ENCODE assay signal across 16 cellular contexts in genomic region chr16:83390759-83391158, GRCh38.
DNase-seq lines count a peak whose midpoint lies in the region; ATAC-seq and TF ChIP-seq lines count a peak whose summit lies in the region.
"Had no signal": no experiment of that assay in that cellular context is flagged by ENCODE, and none has a peak within 500 bp of the region (broad histone marks: within the 10 kb centered on the region; RNA-seq: fewer than 3 reads in every experiment).

No MANE protein-coding gene starts in this region.

- H3K27me3 Mint-ChIP-seq in activated T-cell treated with anti-CD3 and anti-CD28 coated beads, Interleukin-2, amount 50 U/mL, for 24 hours = no peaks in the 10 kb centered on the region

- no peak overlapping the region for H3K4me3 Mint-ChIP-seq in activated T-cell treated with anti-CD3 and anti-CD28 coated beads, Interleukin-2, amount 50 U/mL, for 24 hours
- H3K4me3 Mint-ChIP-seq: GM23338 had no signal

- intact Hi-C loops in left ventricle myocardium inferior (cut with micrococcal nuclease) = no loop called here
- intact Hi-C loops in cardiac septum (cut with DNase I) = no loop called here

- H3K79me2 ChIP-seq in smooth muscle cell (ENCODE audit: low read depth) = no peaks in the 10 kb centered on the region

- H3K27me3 ChIP-seq in left ventricle myocardium inferior (ENCODE audit: low read depth) = no peaks in the 10 kb centered on the region
- H3K27me3 ChIP-seq in smooth muscle cell (ENCODE audit: low read depth) = no peaks in the 10 kb centered on the region

- H2AFZ ChIP-seq in smooth muscle cell (ENCODE audit: low read depth) = no peak overlapping the region
- H2AFZ ChIP-seq: GM23338 had no signal

- peak overlapping the region; percentile 55 for H3K4me2 ChIP-seq in smooth muscle cell
- H3K4me2 ChIP-seq: GM23338 had no signal

- H3K9ac ChIP-seq in smooth muscle cell (ENCODE audit: low read depth) = no peak overlapping the region

- H3K27ac Mint-ChIP-seq in activated T-cell treated with anti-CD3 and anti-CD28 coated beads, Interleukin-2, amount 50 U/mL, for 24 hours = no peak overlapping the region
- H3K27ac Mint-ChIP-seq: GM23338 had no signal

- TF ChIP-seq CTCF in left ventricle myocardium inferior (IDR thresholded peaks at IDR 0.05; ENCODE audit: borderline replicate concordance) = no peak
- no peak for TF ChIP-seq CTCF in smooth muscle cell (IDR thresholded peaks at IDR 0.05; ENCODE audit: borderline replicate concordance, insufficient read depth, poor library complexity, severe bottlenecking)

- H3K27ac ChIP-seq in left ventricle myocardium inferior (replicated peaks) (peak overlapping the region; percentile 66), smooth muscle cell (ENCODE audit: low read depth) (peak overlapping the region; percentile 18)

- H4K20me1 ChIP-seq in smooth muscle cell (ENCODE audit: low read depth) = no peaks in the 10 kb centered on the region

- no peaks in the 10 kb centered on the region for H3K4me1 Mint-ChIP-seq in activated T-cell treated with anti-CD3 and anti-CD28 coated beads, Interleukin-2, amount 50 U/mL, for 24 hours (ENCODE audit: low read depth)
- H3K4me1 Mint-ChIP-seq: GM23338 had no signal

- no peak overlapping the region for H3K4me3 ChIP-seq in left ventricle myocardium inferior
- H3K4me3 ChIP-seq in smooth muscle cell = no peak overlapping the region
- H3K4me3 ChIP-seq: GM23338 had no signal

- ATAC-seq in SK-N-SH treated with all-trans-retinoic acid at 6 μM for 48 hours (peak; percentile 85), HG02938 (IDR thresholded peaks at IDR 0.05; ENCODE audit: unreplicated experiment) (no peak), HG03565 (IDR thresholded peaks at IDR 0.05; ENCODE audit: unreplicated experiment) (no peak)
- ATAC-seq: GM23338, HCT116, HepG2 had no signal

- no peaks in the 10 kb centered on the region for H3K36me3 ChIP-seq in left ventricle myocardium inferior
- H3K36me3 ChIP-seq in smooth muscle cell (ENCODE audit: low read depth) = no peaks in the 10 kb centered on the region

- no peaks in the 10 kb centered on the region for H3K36me3 Mint-ChIP-seq in activated T-cell treated with anti-CD3 and anti-CD28 coated beads, Interleukin-2, amount 50 U/mL, for 24 hours (ENCODE audit: low read depth)

- peaks cover 3% of the 10 kb centered on the region for H3K9me3 Mint-ChIP-seq in activated T-cell treated with anti-CD3 and anti-CD28 coated beads, Interleukin-2, amount 50 U/mL, for 24 hours

- H3K9me3 ChIP-seq in left ventricle myocardium inferior (replicated peaks) (no peaks in the 10 kb centered on the region), smooth muscle cell (replicated peaks; ENCODE audit: low read depth) (no peaks in the 10 kb centered on the region)

- H3K4me1 ChIP-seq in left ventricle myocardium inferior (peaks cover 17% of the 10 kb centered on the region), smooth muscle cell (ENCODE audit: low read depth) (peaks cover 6% of the 10 kb centered on the region)

- DNase-seq in left ventricle myocardium inferior (no peak), cardiac septum (ENCODE audit: low spot score) (no peak), iPS-NIHi7 (ENCODE audit: extremely low spot score) (peak; percentile 42), smooth muscle cell (lab: John Stamatoyannopoulos, UW; ENCODE audit: unreplicated experiment) (no peak)
- no peak for DNase-seq in activated T-cell treated with anti-CD3 and anti-CD28 coated beads, Interleukin-2, amount 50 U/mL, for 24 hours
- DNase-seq: C1 segment of cervical spinal cord, KG1, NCI-H1436 treated with DMSO at 0.1 percent for 48 hours, NCI-H2081, NCI-H774 had no signal

- peaks cover 4% of the 10 kb centered on the region for H3F3A ChIP-seq in smooth muscle cell (ENCODE audit: low read depth)

- WGBS in smooth muscle cell (ENCODE audit: low lambda C conversion rate) = 10% methylated on average over 3 of the region's 3 CpGs

TF ChIP-seq in SK-N-SH treated with all-trans-retinoic acid at 6 μM for 48 hours, 23 proteins besides CTCF, POLR2A, EP300 and RAD21 (continues in another document):
- TF ChIP-seq ISL1 (CRISPR knock-in tag; IDR thresholded peaks at IDR 0.05) (no peak), ZNF565 (CRISPR knock-in tag; conservative IDR thresholded peaks at IDR 0.05; ENCODE audit: low read depth) (no peak), ZC3H10 (CRISPR knock-in tag; IDR thresholded peaks at IDR 0.05) (no peak), CSDC2 (CRISPR knock-in tag; IDR thresholded peaks at IDR 0.05) (no peak), ZNF8 (CRISPR knock-in tag; IDR thresholded peaks at IDR 0.05) (no peak), CREB5 (CRISPR knock-in tag; IDR thresholded peaks at IDR 0.05; ENCODE audit: low read depth) (no peak), ZFP3 (CRISPR knock-in tag; IDR thresholded peaks at IDR 0.05) (no peak), ZFP30 (CRISPR knock-in tag; IDR thresholded peaks at IDR 0.05) (no peak), PATZ1 (CRISPR knock-in tag; IDR thresholded peaks at IDR 0.05; ENCODE audit: borderline replicate concordance) (no peak), RARB (CRISPR knock-in tag; IDR thresholded peaks at IDR 0.05) (no peak), POU6F1 (CRISPR knock-in tag; IDR thresholded peaks at IDR 0.05; ENCODE audit: borderline replicate concordance, low read depth) (no peak), ARNTL (CRISPR knock-in tag; IDR thresholded peaks at IDR 0.05; ENCODE audit: borderline replicate concordance, low read depth) (no peak), TSHZ2 (CRISPR knock-in tag; IDR thresholded peaks at IDR 0.05) (no peak), TCF4 (CRISPR knock-in tag; IDR thresholded peaks at IDR 0.05; ENCODE audit: borderline replicate concordance) (no peak)
